39 cellular contexts compared by ENCODE assay signal in genomic region chr6:47792216-47792733, GRCh38. TPM values are rescaled to one million over a fixed set of nuclear protein-coding genes. Genes with fewer than 3 reads are reported as not detected.
"Had no signal": no experiment of that assay in that cellular context is flagged by ENCODE, and none has a peak within 500 bp of the region (broad histone marks: within the 10 kb centered on the region; RNA-seq: fewer than 3 reads in every experiment).

No MANE protein-coding gene starts in this region.

- H3K27me3 ChIP-seq: body of pancreas, Peyer's patch had no signal

- FAIRE-seq: astrocyte had no signal

- H3K36me3 ChIP-seq: adrenal gland, cardiac muscle cell, Peyer's patch had no signal

- H3K4me1 ChIP-seq: body of pancreas, Peyer's patch had no signal

- H3K9me3 ChIP-seq: adrenal gland, body of pancreas, Peyer's patch had no signal

- ATAC-seq: activated naive CD4-positive, alpha-beta T cell treated with anti-CD3 and anti-CD28 coated beads, Interleukin-2, amount 50 U/mL, for 72 hours; activated T-cell treated with anti-CD3 and anti-CD28 coated beads, Interleukin-2, amount 50 U/mL, for 4 hours; body of pancreas; PC-3; Right ventricle myocardium inferior had no signal

- DNase-seq: activated B cell treated with CpG ODN at 0.5 μM for 24 hours; activated CD4-positive, alpha-beta memory T cell treated with anti-CD3 and anti-CD28 coated beads for 36 hours; activated CD4-positive, alpha-beta T cell treated with anti-CD3 and anti-CD28 coated beads for 4 hours; activated CD4-positive, alpha-beta T cell treated with anti-CD3 and anti-CD28 coated beads, Interleukin-2, amount 50 U/mL, for 1 hour; activated CD4-positive, CD25-positive, alpha-beta regulatory T cell treated with anti-CD3 and anti-CD28 coated beads, Interleukin-2, amount 50 U/mL, for 72 hours; activated CD8-positive, alpha-beta memory T cell treated with anti-CD3 and anti-CD28 coated beads, Interleukin-2, amount 50 U/mL, for 4 hours; activated gamma-delta T cell treated with Interleukin-2 at 50 U/mL for 16 hours; activated naive CD4-positive, alpha-beta T cell treated with anti-CD3 and anti-CD28 coated beads for 36 hours; activated T-cell treated with anti-CD3 and anti-CD28 coated beads for 4 hours; activated T-cell treated with anti-CD3 and anti-CD28 coated beads, Interleukin-2, amount 50 U/mL, for 4 hours; adrenal gland; body of pancreas; Karpas-422; KBM-7; NCI-H1105; NCI-H1417 treated with DMSO at 0.1 percent for 48 hours; NCI-H187 treated with DMSO at 0.1 percent for 48 hours; NCI-H2081; NCI-H345; NCI-H526; NCI-H748 treated with DMSO at 0.1 percent for 48 hours; NK-92 treated with Interleukin-12 subunit alpha and Interleukin-12 subunit beta, amount 100 ng/mL, for 24 hours; PC-3; Peyer's patch; SIG-M5; SW 1271; T-helper 1 cell; T-helper 2 cell; T-helper 9 cell had no signal

- H3K4me3 ChIP-seq: adrenal gland, body of pancreas, cardiac muscle cell, Peyer's patch had no signal

- H3K27ac ChIP-seq: adrenal gland, body of pancreas, cardiac muscle cell, Peyer's patch, RWPE1, VCaP had no signal

RNA-seq across cellular contexts. Expression of gene OPN5, which starts 10.4 kb away (rescaled TPM):
- total RNA-seq: activated B cell treated with CpG ODN at 0.5 μM for 24 hours; activated CD4-positive, alpha-beta memory T cell treated with anti-CD3 and anti-CD28 coated beads for 36 hours; activated naive CD4-positive, alpha-beta T cell treated with anti-CD3 and anti-CD28 coated beads for 36 hours; activated naive CD4-positive, alpha-beta T cell treated with anti-CD3 and anti-CD28 coated beads, Interleukin-2, amount 50 U/mL, for 72 hours; activated T-cell treated with anti-CD3 and anti-CD28 coated beads, Interleukin-2, amount 50 U/mL, for 4 hours; activated T-helper 1 cell treated with anti-CD3 and anti-CD28 coated beads, Interleukin-12 subunit alpha, Interleukin-12 subunit beta, Interleukin-2, Interleukin-4 antibody, amounts not matched to agents 30 ng/mL and 10 ng/mL and 1 ng/mL, durations not matched to agents 14 hours and 24 hours and 36 hours; adrenal gland; astrocyte; body of pancreas; cardiac muscle cell; MCF 10A; NCI-H460; PC-3; Peyer's patch; Right ventricle myocardium inferior; SK-MEL-5 had no signal
- polyA plus RNA-seq: cardiac muscle cell had no signal
